26 cellular contexts compared by ENCODE assay signal in genomic region chr12:108454539-108455139, GRCh38.
"Had no signal": no experiment of that assay in that cellular context is flagged by ENCODE, and none has a peak within 500 bp of the region (broad histone marks: within the 10 kb centered on the region; RNA-seq: fewer than 3 reads in every experiment).

No MANE protein-coding gene starts in this region.

- H3K4me3 ChIP-seq: lower lobe of right lung, ovary, right atrium auricular region, right lobe of liver, stomach, testis, thyroid gland, transverse colon, upper lobe of left lung, vagina had no signal

- FAIRE-seq: keratinocyte had no signal

- H3K36me3 ChIP-seq: lower lobe of right lung, ovary, right atrium auricular region, right lobe of liver, stomach, thyroid gland, transverse colon, upper lobe of left lung, vagina had no signal

- H3K4me1 ChIP-seq: right atrium auricular region, right lobe of liver, stomach, testis, thyroid gland, transverse colon, upper lobe of left lung, vagina had no signal

- H3K27me3 ChIP-seq: ovary, right atrium auricular region, right lobe of liver, testis, thyroid gland, upper lobe of left lung, vagina had no signal

- H3K27ac ChIP-seq: lower lobe of right lung, ovary, right atrium auricular region, right lobe of liver, stomach, testis, thyroid gland, transverse colon, upper lobe of left lung, vagina had no signal

- H3K9me3 ChIP-seq: lower lobe of right lung, ovary, right atrium auricular region, right lobe of liver, stomach, testis, thyroid gland, transverse colon, upper lobe of left lung, vagina had no signal

- DNase-seq: hippocampal formation; kidney glomerular epithelial cell; left cardiac atrium; left ventricle myocardium superior; lower lobe of right lung; mammary epithelial cell; mesenchymal stem cell; naive B cell; natural killer cell; nephron progenitor cell; ovary; right lobe of liver; stimulated activated CD4-positive, alpha-beta T cell treated with anti-CD3 and anti-CD28 coated beads, Interleukin-12 subunit alpha, Interleukin-12 subunit beta, amount 100 ng/mL, for 4 hours; stimulated activated CD4-positive, alpha-beta T cell treated with anti-CD3 and anti-CD28 coated beads, Interleukin-15, amount 100 ng/mL, for 24 hours; stimulated activated CD4-positive, alpha-beta T cell treated with anti-CD3 and anti-CD28 coated beads, Interleukin-2, amount 100 ng/mL, for 24 hours; stimulated activated CD4-positive, alpha-beta T cell treated with anti-CD3 and anti-CD28 coated beads, Interleukin-4, amount 100 ng/mL, for 1 hour; stimulated activated naive B cell treated with anti-CD40 and anti-IgM and Interleukin-4, amounts not matched to agents 10 μg/mL and 1 μg/mL and 100 μg/mL, for 72 hours; stimulated activated naive CD8-positive, alpha-beta T cell treated with anti-CD3 and anti-CD28 coated beads, Interleukin-15, Interleukin-2, amounts not matched to agents 100 U/mL and 50 U/mL, for 24 hours; stomach; testis; thyroid gland; transverse colon; upper lobe of left lung had no signal
